In the genomic region with DNA sequence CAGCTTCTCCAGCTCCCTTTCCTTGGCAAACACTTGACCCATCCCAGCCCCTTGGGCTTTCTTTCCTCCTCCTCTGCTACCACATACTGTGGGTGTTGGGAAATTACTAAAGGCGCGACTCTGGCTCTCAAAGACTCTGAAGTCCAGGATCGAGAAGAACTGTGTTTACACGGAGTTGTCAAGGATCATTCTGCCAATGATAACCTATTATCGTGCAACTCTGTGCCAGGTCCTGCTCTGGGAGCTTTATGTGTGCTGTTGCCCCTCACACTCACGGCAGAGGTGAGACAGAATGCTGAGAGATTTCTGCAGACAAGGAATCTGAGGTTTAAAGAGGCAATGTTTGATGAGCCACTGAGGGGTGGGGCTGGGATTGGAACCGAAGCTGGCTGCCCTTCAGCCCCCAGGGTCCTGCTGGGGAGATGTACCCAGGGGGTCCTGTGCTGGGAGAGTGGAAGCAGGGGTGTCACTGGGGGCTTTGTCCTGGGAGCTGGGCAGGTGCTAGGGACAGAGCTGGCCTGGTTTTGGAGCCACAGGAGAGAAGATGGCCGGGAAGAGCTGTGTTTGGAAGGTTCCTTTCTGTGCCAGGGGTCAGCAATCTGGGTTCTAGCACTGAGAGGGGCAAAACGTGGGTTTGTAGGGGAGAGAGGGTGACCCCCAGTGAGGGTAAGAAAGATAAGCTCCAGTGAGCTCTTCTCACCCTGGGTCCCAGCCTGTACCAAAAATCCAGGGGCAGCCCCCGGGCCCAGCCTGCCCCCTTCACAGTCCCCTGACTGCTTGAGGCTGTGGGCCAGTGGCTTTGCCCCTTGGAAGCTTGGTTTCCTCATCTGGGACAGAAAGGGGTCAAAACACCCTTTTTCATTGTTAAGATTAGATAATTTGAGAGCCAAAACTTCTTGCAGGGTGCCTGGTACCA, we compare ENCODE assay signal across 7 cellular contexts.
DNase-seq lines count a peak whose midpoint lies in the region; ATAC-seq lines count a peak whose summit lies in the region.

No MANE protein-coding gene starts in this region.

- H3K4me1 ChIP-seq in stomach smooth muscle (ENCODE audit: control insufficient read depth, insufficient read depth, low read length): peaks cover 63% of the 10 kb centered on the region

- no peak for DNase-seq in activated T-cell treated with anti-CD3 and anti-CD28 coated beads, Interleukin-2, amount 50 U/mL, for 72 hours
- no peak for DNase-seq in GM19240 (ENCODE audit: insufficient read length, low spot score)
- no peak for DNase-seq in 8988T
- DNase-seq in NCI-H526 (lab: John Stamatoyannopoulos, UW): no peak

- peak overlapping the region; percentile 99 for H3K27ac Mint-ChIP-seq in activated T-cell treated with anti-CD3 and anti-CD28 coated beads, Interleukin-2, amount 50 U/mL, for 72 hours

- H3K9me3 ChIP-seq in stomach smooth muscle (ENCODE audit: control insufficient read depth in 2 of 2, low read length in 2 of 2): no peaks in the 10 kb centered on the region

- no peaks in the 10 kb centered on the region for H3K9me3 Mint-ChIP-seq in activated T-cell treated with anti-CD3 and anti-CD28 coated beads, Interleukin-2, amount 50 U/mL, for 72 hours

- H3K36me3 Mint-ChIP-seq in activated T-cell treated with anti-CD3 and anti-CD28 coated beads, Interleukin-2, amount 50 U/mL, for 72 hours (ENCODE audit: insufficient read depth in 2 of 2): peaks cover 0 to 1% of the 10 kb centered on the region in 2 donors

- peak overlapping the region; percentile 90 to 95 for H3K4me3 Mint-ChIP-seq in activated T-cell treated with anti-CD3 and anti-CD28 coated beads, Interleukin-2, amount 50 U/mL, for 72 hours

- H3K27me3 Mint-ChIP-seq in activated T-cell treated with anti-CD3 and anti-CD28 coated beads, Interleukin-2, amount 50 U/mL, for 72 hours (ENCODE audit: low read depth): no peaks in the 10 kb centered on the region

- H3K4me3 ChIP-seq in stomach smooth muscle (ENCODE audit: low read length in 2 of 2): peak overlapping the region in 1 of 2 donors; percentile 22

- no peak overlapping the region for H3K9ac ChIP-seq in stomach smooth muscle (ENCODE audit: low read length in 2 of 2)

- peaks cover 96% of the 10 kb centered on the region for H3K4me1 Mint-ChIP-seq in activated T-cell treated with anti-CD3 and anti-CD28 coated beads, Interleukin-2, amount 50 U/mL, for 72 hours (ENCODE audit: low read depth)

- H3K27me3 ChIP-seq in layer of hippocampus (ENCODE audit: control insufficient read depth, insufficient read depth, low read length) (no peaks in the 10 kb centered on the region), stomach smooth muscle (ENCODE audit: control insufficient read depth in 1 of 2, insufficient read depth in 2 of 2, low read length in 2 of 2) (no peaks in the 10 kb centered on the region)

- H3K36me3 ChIP-seq in stomach smooth muscle (ENCODE audit: control insufficient read depth in 2 of 2, insufficient read depth in 2 of 2, low read length in 2 of 2): peaks cover 0 to under 1% of the 10 kb centered on the region in 2 donors

- H3K27ac ChIP-seq in layer of hippocampus (ENCODE audit: low read depth, low read length) (peak overlapping the region; percentile 24), stomach smooth muscle (ENCODE audit: low read length) (peak overlapping the region; percentile 62)

- peak; percentile 7 for ATAC-seq in HG02678 (IDR thresholded peaks at IDR 0.05; ENCODE audit: unreplicated experiment)
- ATAC-seq in activated T-cell treated with anti-CD3 and anti-CD28 coated beads, Interleukin-2, amount 50 U/mL, for 72 hours (replicated peaks in 1 of 2): peak; percentile 16 to 28
